In genomic region chr11:87425943-87426342, GRCh38 we compare ENCODE assay signal across 1 cellular context.
TF ChIP-seq lines count a peak whose summit lies in the region.

No MANE protein-coding gene starts in this region.

TF ChIP-seq in WTC11, 78 proteins besides CTCF, POLR2A, EP300 and RAD21 (continued from another document):
- no peak for TF ChIP-seq ATF6 (CRISPR knock-in tag; IDR thresholded peaks at IDR 0.05)
- no peak for TF ChIP-seq IRF1 (CRISPR knock-in tag; IDR thresholded peaks at IDR 0.05)
- TF ChIP-seq PRDM15 (CRISPR knock-in tag; IDR thresholded peaks at IDR 0.05) = no peak
- no peak for TF ChIP-seq NR2C2 (CRISPR knock-in tag; IDR thresholded peaks at IDR 0.05)
- TF ChIP-seq SMAD4 (CRISPR knock-in tag; IDR thresholded peaks at IDR 0.05) = no peak
TF ChIP-seq in WTC11: peak in this region for 0.
